14 cellular contexts compared by ENCODE assay signal in genomic region chr12:22978962-22979361, GRCh38.
A peak's percentile ranks its signal among the peaks of the same experiment; 100 is the strongest.
DNase-seq lines count a peak whose midpoint lies in the region; ATAC-seq, FAIRE-seq and TF ChIP-seq lines count a peak whose summit lies in the region.
"Had no signal": no experiment of that assay in that cellular context is flagged by ENCODE, and none has a peak within 500 bp of the region (broad histone marks: within the 10 kb centered on the region; RNA-seq: fewer than 3 reads in every experiment).

No MANE protein-coding gene starts in this region.

- H3K4me3 ChIP-seq in pancreas: no peak overlapping the region

- H3K36me3 ChIP-seq in pancreas: no peaks in the 10 kb centered on the region
- H3K36me3 ChIP-seq: neutrophil had no signal

- H3K4me1 ChIP-seq in pancreas: no peaks in the 10 kb centered on the region

- peak; percentile 67 for DNase-seq in A172 (ENCODE audit: low spot score)
- peak; percentile 58 for DNase-seq in HK-2 (ENCODE audit: unreplicated experiment)
- DNase-seq in amniotic epithelial cell (ENCODE audit: low read depth): peak; percentile 93
- DNase-seq in germinal center (ENCODE audit: low spot score): peak; percentile 2
- no peak for DNase-seq in stimulated activated CD8-positive, alpha-beta memory T cell treated with anti-CD3 and anti-CD28 coated beads, Interleukin-4, amount 100 ng/mL, for 48 hours
- no peak for DNase-seq in stimulated activated CD4-positive, alpha-beta T cell treated with anti-CD3 and anti-CD28 coated beads, Interleukin-15, amount 100 ng/mL, for 24 hours
- no peak for DNase-seq in effector CD8-positive, alpha-beta T cell (lab: John Stamatoyannopoulos, UW)
- no peak for DNase-seq in pancreas
- DNase-seq: activated CD8-positive, alpha-beta memory T cell treated with anti-CD3 and anti-CD28 coated beads, Interleukin-2, amount 10 ng/mL, durations not matched to agents 7 days and 5 days; erythroblast; NCI-H2081 treated with DMSO at 0.1 percent for 48 hours; stimulated activated CD4-positive, alpha-beta T cell treated with anti-CD3 and anti-CD28 coated beads, Interleukin-4, amount 100 ng/mL, for 1 hour had no signal

- no peak for FAIRE-seq in pancreas (lab: Jason Lieb, UNC)
- FAIRE-seq: G401.6 had no signal

- peaks cover 0 to 9% (median 0%) of the 10 kb centered on the region in 4 donors for H3K27me3 ChIP-seq in pancreas
- H3K27me3 ChIP-seq: neutrophil had no signal

- ATAC-seq in pancreas: no peak
- ATAC-seq: activated CD8-positive, alpha-beta memory T cell treated with anti-CD3 and anti-CD28 coated beads, Interleukin-2, amount 10 ng/mL, durations not matched to agents 7 days and 5 days had no signal

- 59 to 68% methylated on average over 2 of the region's 2 CpGs for WGBS in pancreas, 2 donors

- intact Hi-C loops in pancreas (cut with DNase I): no loop called here

- no peak for TF ChIP-seq CTCF in pancreas (IDR thresholded peaks at IDR 0.05)

- H3K27ac ChIP-seq in pancreas: no peak overlapping the region
- H3K27ac ChIP-seq: neutrophil had no signal

- peaks cover 0 to 3% (median 0%) of the 10 kb centered on the region in 4 donors for H3K9me3 ChIP-seq in pancreas
- H3K9me3 ChIP-seq: neutrophil had no signal

Comparison
In these comparisons a context has a peak if more than half of its experiments do, and no peak if none do; other contexts are left out.
1. DNase-seq: peak in A172 (single experiment), HK-2 (single experiment), amniotic epithelial cell (single experiment) and germinal center (single experiment); none in stimulated activated CD8-positive, alpha-beta memory T cell treated with anti-CD3 and anti-CD28 coated beads, Interleukin-4, amount 100 ng/mL, for 48 hours (single experiment), stimulated activated CD4-positive, alpha-beta T cell treated with anti-CD3 and anti-CD28 coated beads, Interleukin-15, amount 100 ng/mL, for 24 hours (single experiment), effector CD8-positive, alpha-beta T cell (single experiment) and pancreas (0 of 6).